Comparison of ENCODE assay signal across 2 cellular contexts in genomic region chr7:151089893-151090730, GRCh38.
TF ChIP-seq lines count a peak whose summit lies in the region.

No MANE protein-coding gene starts in this region.

TF ChIP-seq in GM23338, 12 proteins besides CTCF, POLR2A, EP300 and RAD21:
- TF ChIP-seq, protein P1, sequence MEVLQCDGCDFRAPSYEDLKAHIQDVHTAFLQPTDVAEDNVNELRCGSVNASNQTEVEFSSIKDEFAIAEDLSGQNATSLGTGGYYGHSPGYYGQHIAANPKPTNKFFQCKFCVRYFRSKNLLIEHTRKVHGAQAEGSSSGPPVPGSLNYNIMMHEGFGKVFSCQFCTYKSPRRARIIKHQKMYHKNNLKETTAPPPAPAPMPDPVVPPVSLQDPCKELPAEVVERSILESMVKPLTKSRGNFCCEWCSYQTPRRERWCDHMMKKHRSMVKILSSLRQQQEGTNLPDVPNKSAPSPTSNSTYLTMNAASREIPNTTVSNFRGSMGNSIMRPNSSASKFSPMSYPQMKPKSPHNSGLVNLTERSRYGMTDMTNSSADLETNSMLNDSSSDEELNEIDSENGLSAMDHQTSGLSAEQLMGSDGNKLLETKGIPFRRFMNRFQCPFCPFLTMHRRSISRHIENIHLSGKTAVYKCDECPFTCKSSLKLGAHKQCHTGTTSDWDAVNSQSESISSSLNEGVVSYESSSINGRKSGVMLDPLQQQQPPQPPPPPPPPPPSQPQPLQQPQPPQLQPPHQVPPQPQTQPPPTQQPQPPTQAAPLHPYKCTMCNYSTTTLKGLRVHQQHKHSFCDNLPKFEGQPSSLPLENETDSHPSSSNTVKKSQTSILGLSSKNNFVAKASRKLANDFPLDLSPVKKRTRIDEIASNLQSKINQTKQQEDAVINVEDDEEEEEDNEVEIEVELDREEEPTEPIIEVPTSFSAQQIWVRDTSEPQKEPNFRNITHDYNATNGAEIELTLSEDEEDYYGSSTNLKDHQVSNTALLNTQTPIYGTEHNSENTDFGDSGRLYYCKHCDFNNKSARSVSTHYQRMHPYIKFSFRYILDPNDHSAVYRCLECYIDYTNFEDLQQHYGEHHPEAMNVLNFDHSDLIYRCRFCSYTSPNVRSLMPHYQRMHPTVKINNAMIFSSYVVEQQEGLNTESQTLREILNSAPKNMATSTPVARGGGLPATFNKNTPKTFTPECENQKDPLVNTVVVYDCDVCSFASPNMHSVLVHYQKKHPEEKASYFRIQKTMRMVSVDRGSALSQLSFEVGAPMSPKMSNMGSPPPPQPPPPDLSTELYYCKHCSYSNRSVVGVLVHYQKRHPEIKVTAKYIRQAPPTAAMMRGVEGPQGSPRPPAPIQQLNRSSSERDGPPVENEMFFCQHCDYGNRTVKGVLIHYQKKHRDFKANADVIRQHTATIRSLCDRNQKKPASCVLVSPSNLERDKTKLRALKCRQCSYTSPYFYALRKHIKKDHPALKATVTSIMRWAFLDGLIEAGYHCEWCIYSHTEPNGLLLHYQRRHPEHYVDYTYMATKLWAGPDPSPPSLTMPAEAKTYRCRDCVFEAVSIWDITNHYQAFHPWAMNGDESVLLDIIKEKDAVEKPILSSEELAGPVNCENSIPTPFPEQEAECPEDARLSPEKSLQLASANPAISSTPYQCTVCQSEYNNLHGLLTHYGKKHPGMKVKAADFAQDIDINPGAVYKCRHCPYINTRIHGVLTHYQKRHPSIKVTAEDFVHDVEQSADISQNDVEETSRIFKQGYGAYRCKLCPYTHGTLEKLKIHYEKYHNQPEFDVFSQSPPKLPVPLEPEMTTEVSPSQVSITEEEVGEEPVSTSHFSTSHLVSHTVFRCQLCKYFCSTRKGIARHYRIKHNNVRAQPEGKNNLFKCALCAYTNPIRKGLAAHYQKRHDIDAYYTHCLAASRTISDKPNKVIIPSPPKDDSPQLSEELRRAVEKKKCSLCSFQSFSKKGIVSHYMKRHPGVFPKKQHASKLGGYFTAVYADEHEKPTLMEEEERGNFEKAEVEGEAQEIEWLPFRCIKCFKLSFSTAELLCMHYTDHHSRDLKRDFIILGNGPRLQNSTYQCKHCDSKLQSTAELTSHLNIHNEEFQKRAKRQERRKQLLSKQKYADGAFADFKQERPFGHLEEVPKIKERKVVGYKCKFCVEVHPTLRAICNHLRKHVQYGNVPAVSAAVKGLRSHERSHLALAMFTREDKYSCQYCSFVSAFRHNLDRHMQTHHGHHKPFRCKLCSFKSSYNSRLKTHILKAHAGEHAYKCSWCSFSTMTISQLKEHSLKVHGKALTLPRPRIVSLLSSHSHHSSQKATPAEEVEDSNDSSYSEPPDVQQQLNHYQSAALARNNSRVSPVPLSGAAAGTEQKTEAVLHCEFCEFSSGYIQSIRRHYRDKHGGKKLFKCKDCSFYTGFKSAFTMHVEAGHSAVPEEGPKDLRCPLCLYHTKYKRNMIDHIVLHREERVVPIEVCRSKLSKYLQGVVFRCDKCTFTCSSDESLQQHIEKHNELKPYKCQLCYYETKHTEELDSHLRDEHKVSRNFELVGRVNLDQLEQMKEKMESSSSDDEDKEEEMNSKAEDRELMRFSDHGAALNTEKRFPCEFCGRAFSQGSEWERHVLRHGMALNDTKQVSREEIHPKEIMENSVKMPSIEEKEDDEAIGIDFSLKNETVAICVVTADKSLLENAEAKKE (CRISPR knock-in tag; IDR thresholded peaks at IDR 0.05), result no peak
- no peak for TF ChIP-seq STAT1 (IDR thresholded peaks at IDR 0.05; ENCODE audit: unreplicated experiment)
- no peak for TF ChIP-seq POLR2AphosphoS5 (IDR thresholded peaks at IDR 0.05; ENCODE audit: low read depth)
- no peak for TF ChIP-seq JUNB (IDR thresholded peaks at IDR 0.05; ENCODE audit: unreplicated experiment)
- TF ChIP-seq, protein P2, sequence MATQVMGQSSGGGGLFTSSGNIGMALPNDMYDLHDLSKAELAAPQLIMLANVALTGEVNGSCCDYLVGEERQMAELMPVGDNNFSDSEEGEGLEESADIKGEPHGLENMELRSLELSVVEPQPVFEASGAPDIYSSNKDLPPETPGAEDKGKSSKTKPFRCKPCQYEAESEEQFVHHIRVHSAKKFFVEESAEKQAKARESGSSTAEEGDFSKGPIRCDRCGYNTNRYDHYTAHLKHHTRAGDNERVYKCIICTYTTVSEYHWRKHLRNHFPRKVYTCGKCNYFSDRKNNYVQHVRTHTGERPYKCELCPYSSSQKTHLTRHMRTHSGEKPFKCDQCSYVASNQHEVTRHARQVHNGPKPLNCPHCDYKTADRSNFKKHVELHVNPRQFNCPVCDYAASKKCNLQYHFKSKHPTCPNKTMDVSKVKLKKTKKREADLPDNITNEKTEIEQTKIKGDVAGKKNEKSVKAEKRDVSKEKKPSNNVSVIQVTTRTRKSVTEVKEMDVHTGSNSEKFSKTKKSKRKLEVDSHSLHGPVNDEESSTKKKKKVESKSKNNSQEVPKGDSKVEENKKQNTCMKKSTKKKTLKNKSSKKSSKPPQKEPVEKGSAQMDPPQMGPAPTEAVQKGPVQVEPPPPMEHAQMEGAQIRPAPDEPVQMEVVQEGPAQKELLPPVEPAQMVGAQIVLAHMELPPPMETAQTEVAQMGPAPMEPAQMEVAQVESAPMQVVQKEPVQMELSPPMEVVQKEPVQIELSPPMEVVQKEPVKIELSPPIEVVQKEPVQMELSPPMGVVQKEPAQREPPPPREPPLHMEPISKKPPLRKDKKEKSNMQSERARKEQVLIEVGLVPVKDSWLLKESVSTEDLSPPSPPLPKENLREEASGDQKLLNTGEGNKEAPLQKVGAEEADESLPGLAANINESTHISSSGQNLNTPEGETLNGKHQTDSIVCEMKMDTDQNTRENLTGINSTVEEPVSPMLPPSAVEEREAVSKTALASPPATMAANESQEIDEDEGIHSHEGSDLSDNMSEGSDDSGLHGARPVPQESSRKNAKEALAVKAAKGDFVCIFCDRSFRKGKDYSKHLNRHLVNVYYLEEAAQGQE (IDR thresholded peaks at IDR 0.05; ENCODE audit: unreplicated experiment), result no peak
- TF ChIP-seq CREB1 (CRISPR knock-in tag; IDR thresholded peaks at IDR 0.05; ENCODE audit: low read depth), result no peak

TF ChIP-seq in GM12878, 131 proteins besides CTCF, POLR2A, EP300 and RAD21:
- TF ChIP-seq ETV6 (conservative IDR thresholded peaks at IDR 0.05 in 1 of 2, IDR thresholded peaks at IDR 0.05 in 1 of 2; ENCODE audit: borderline replicate concordance in 1 of 2, low read depth in 1 of 2), result no peak
- no peak for TF ChIP-seq USF2 (IDR thresholded peaks at IDR 0.05; ENCODE audit: borderline replicate concordance, low read depth, low read length)
- TF ChIP-seq MTA2 (IDR thresholded peaks at IDR 0.05; ENCODE audit: low read depth), result no peak
- TF ChIP-seq SMAD5 (IDR thresholded peaks at IDR 0.05; ENCODE audit: low read depth), result no peak
- no peak for TF ChIP-seq ESRRA (IDR thresholded peaks at IDR 0.05; ENCODE audit: low read length)
- no peak for TF ChIP-seq IKZF2 (IDR thresholded peaks at IDR 0.05)
- no peak for TF ChIP-seq ZNF384 (IDR thresholded peaks at IDR 0.05; ENCODE audit: borderline replicate concordance, low read depth, low read length)
- TF ChIP-seq ZNF592 (IDR thresholded peaks at IDR 0.05), result no peak
- no peak for TF ChIP-seq SMAD1 (IDR thresholded peaks at IDR 0.05; ENCODE audit: low read depth, partially characterized antibody)
- TF ChIP-seq ELK1 (IDR thresholded peaks at IDR 0.05; ENCODE audit: low read depth, low read length), result no peak
- no peak for TF ChIP-seq MEF2B (IDR thresholded peaks at IDR 0.05; ENCODE audit: partially characterized antibody, poor library complexity, severe bottlenecking)
- no peak for TF ChIP-seq KLF5 (IDR thresholded peaks at IDR 0.05; ENCODE audit: partially characterized antibody)
